ENCODE assay signal across 8 cellular contexts in genomic region chr7:98251844-98252639, GRCh38. TPM values are rescaled to one million over a fixed set of nuclear protein-coding genes. Genes with fewer than 3 reads are reported as not detected.
A peak's percentile ranks its signal among the peaks of the same experiment; 100 is the strongest.
DNase-seq lines count a peak whose midpoint lies in the region; ATAC-seq and TF ChIP-seq lines count a peak whose summit lies in the region.

TECPR1 (minus strand) TSS chr7:98252232; CDS start chr7:98246146, 6,086 bp downstream.

- no peak for TF ChIP-seq CTCF in BE2C (IDR thresholded peaks at IDR 0.05; ENCODE audit: low read depth, low read length)
- TF ChIP-seq CTCF in colonic mucosa (IDR thresholded peaks at IDR 0.05) = no peak

- ATAC-seq in HG03457 (IDR thresholded peaks at IDR 0.05; ENCODE audit: unreplicated experiment) = peak; percentile 97
- peak; percentile 91 for ATAC-seq in left colon

- H3K4me1 ChIP-seq in BE2C = peaks cover 2% of the 10 kb centered on the region; the same call in 1 of the 2 replicates
- H3K4me1 ChIP-seq in colonic mucosa = peaks cover 8% of the 10 kb centered on the region

- peak within 1 kb of the TSS; percentile 82 to 93 for H3K9ac ChIP-seq in colonic mucosa (ENCODE audit: low read depth in 2 of 2, low read length in 2 of 2)

- H3K9me3 ChIP-seq in BE2C (no peaks in the 10 kb centered on the region), colonic mucosa (no peaks in the 10 kb centered on the region)

- H3K36me3 ChIP-seq in BE2C = no peaks in the 10 kb centered on the region
- H3K36me3 ChIP-seq in colonic mucosa = no peaks in the 10 kb centered on the region

- no peaks in the 10 kb centered on the region for H3K27me3 ChIP-seq in BE2C
- H3K27me3 ChIP-seq in colonic mucosa = no peaks in the 10 kb centered on the region

- DNase-seq in BE2C (peak; percentile 93), GM19240 (ENCODE audit: insufficient read length, low spot score) (peak; percentile 99), NCI-H524 (lab: John Stamatoyannopoulos, UW) (peak; percentile 55 to 84), colonic mucosa (peak; percentile 96), left colon (peak; percentile 96)
- peak; percentile 72 to 78 for DNase-seq in activated CD4-positive, alpha-beta T cell treated with anti-CD3 and anti-CD28 coated beads for 4 hours
- DNase-seq in stimulated activated CD4-positive, alpha-beta T cell treated with anti-CD3 and anti-CD28 coated beads, Interleukin-1b, Interleukin-23, amount 100 ng/mL, for 48 hours = peak; percentile 88

- intact Hi-C loops in colonic mucosa (cut with DNase I) (no loop called here), left colon (cut with DNase I, micrococcal nuclease) (no loop called here)

- H3K27ac ChIP-seq in colonic mucosa = peak within 1 kb of the TSS; percentile 88

- H3K4me3 ChIP-seq in BE2C (ENCODE audit: low read depth, low read length) (peak within 1 kb of the TSS; percentile 92), colonic mucosa (peak within 1 kb of the TSS; percentile 70)

RNA-seq across cellular contexts. Expression of gene TECPR1, which starts in this region (rescaled TPM):
- polyA plus RNA-seq in BE2C (2012; ENCODE audit: insufficient read depth, insufficient read length, low read depth) = 32.9 TPM
- total RNA-seq in colonic mucosa (10 to 100 TPM; 20.3 to 44.5 TPM), left colon (10 to 100 TPM; 39.7 to 45.2 TPM)

Comparison
In these comparisons a context has a peak if more than half of its experiments do, and no peak if none do; other contexts are left out.
1. Peak in every context shown above with its lines: DNase-seq, ATAC-seq, H3K4me3 ChIP-seq and H3K27ac ChIP-seq.